Comparison of ENCODE assay signal across 10 cellular contexts in the genomic region with DNA sequence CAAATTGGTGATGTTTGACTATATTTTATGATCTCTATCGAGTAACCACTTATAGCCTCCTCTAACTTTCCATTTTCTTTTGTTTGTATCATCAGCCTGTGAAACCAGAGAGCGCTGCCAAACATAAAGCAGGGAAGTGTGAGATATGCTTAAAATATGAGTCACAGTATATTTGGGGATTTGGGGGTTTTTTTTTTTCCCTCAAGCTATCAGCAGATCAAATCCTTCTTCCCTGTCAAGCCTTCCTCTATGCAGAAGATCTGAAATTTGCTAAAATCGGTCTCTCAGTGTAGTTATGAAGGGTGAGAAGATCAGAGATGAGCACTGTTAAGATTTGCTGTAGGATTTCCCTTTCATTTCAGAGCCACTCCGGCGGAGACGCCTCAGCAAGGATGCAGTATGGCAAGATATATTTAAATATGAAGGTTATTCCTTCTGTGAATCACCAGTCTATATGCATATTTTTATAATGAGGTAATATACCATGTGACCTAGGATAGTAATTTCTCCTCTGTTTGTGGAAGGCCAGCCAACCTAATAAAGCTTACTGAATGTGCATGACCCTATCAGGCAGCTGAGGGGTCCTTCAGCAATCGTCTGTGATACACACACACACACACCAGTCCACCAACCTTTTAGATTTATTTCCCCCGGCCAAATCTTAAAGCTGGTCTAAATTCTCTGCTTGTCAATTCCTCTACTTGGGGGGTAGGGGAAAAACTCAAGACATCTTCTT.
DNase-seq lines count a peak whose midpoint lies in the region; ATAC-seq and TF ChIP-seq lines count a peak whose summit lies in the region.
"Had no signal": no experiment of that assay in that cellular context is flagged by ENCODE, and none has a peak within 500 bp of the region (broad histone marks: within the 10 kb centered on the region; RNA-seq: fewer than 3 reads in every experiment).

No MANE protein-coding gene starts in this region.

- H3K4me2 ChIP-seq in mammary epithelial cell (ENCODE audit: insufficient read depth, low read depth, low read length) = peak overlapping the region; percentile 13

- H3K79me2 ChIP-seq in ACC112 (ENCODE audit: control insufficient read depth, insufficient read depth, low read length, unreplicated experiment) (peaks cover 41% of the 10 kb centered on the region), mammary epithelial cell (ENCODE audit: insufficient read depth, low read length) (no peaks in the 10 kb centered on the region)

- intact Hi-C loops in mammary epithelial cell (cut with micrococcal nuclease) = no loop called here
- intact Hi-C loops in mucosa of descending colon (cut with DNase I, micrococcal nuclease) = no loop called here

- peak; percentile 55 for ATAC-seq in mucosa of descending colon

- CTCF ChIA-PET in mammary epithelial cell (lab: Charles Lee; ENCODE audit: low non-redundant PET) = no interaction called here

- no peaks in the 10 kb centered on the region for H3K9me3 ChIP-seq in mammary epithelial cell (replicated peaks; ENCODE audit: insufficient read depth, low read length)
- H3K9me3 ChIP-seq in mucosa of descending colon = no peaks in the 10 kb centered on the region

- no peak overlapping the region for H3K9ac ChIP-seq in mammary epithelial cell (ENCODE audit: insufficient read depth, low read length)

- H3K27me3 ChIP-seq in ACC112 (ENCODE audit: insufficient read depth, low read length) (no peaks in the 10 kb centered on the region), mammary epithelial cell (ENCODE audit: insufficient read depth, low read length) (no peaks in the 10 kb centered on the region)

- 83% methylated on average over 8 of the region's 8 CpGs for WGBS in mammary epithelial cell (ENCODE audit: low coverage, missing lambda C conversion rate)

- no TSS peak for BruUV-seq in mammary epithelial cell (replicated peaks; lab: Mats Ljungman, UMichigan)

- no peaks in the 10 kb centered on the region for H4K20me1 ChIP-seq in mammary epithelial cell (ENCODE audit: insufficient read depth, low read length)

- in situ Hi-C loops in mammary epithelial cell (cut with MboI; ENCODE audit: low sequenced_read_pairs in 2 of 2) = no loop called here

- H3K4me3 ChIP-seq in ACC112 (ENCODE audit: low read depth, low read length) (peak overlapping the region; percentile 64), mammary epithelial cell (replicated peaks in 1 of 3; ENCODE audit: insufficient read depth in 1 of 3, low read depth in 2 of 3, low read length in 3 of 3) (no peak overlapping the region), mucosa of descending colon (no peak overlapping the region)

- DNase-seq in LHCN-M2 (ENCODE audit: low read depth) (peak; percentile 46), mammary epithelial cell (peak; percentile 53), mucosa of descending colon (no peak), NCI-H187 (lab: John Stamatoyannopoulos, UW) (no peak), NCI-H2196 (lab: John Stamatoyannopoulos, UW; ENCODE audit: unreplicated experiment) (no peak), cerebellar nuclear complex (lab: John Stamatoyannopoulos, UW) (no peak), 8988T (no peak)
- DNase-seq: effector CD4-positive, alpha-beta T cell; Karpas-422 had no signal

- H3K4me1 ChIP-seq in ACC112 (ENCODE audit: control insufficient read depth, insufficient read depth, low read length, unreplicated experiment) = peaks cover 56% of the 10 kb centered on the region
- H3K4me1 ChIP-seq in mammary epithelial cell (ENCODE audit: insufficient read depth, low read length) = peaks cover 23% of the 10 kb centered on the region
- H3K4me1 ChIP-seq in mucosa of descending colon (ENCODE audit: low read depth) = peaks cover 4% of the 10 kb centered on the region

- dilution Hi-C loops in mammary epithelial cell (cut with HindIII; ENCODE audit: low sequenced_read_pairs) = no loop called here

- 0 out of 2 replicates have a peak, but pooled peaks cover 9% of the 10 kb centered on the region for H3K36me3 ChIP-seq in ACC112 (ENCODE audit: insufficient read depth, low read length)
- H3K36me3 ChIP-seq in mammary epithelial cell (ENCODE audit: insufficient read depth, low read length) = no peaks in the 10 kb centered on the region
- no peaks in the 10 kb centered on the region for H3K36me3 ChIP-seq in mucosa of descending colon (ENCODE audit: low read depth)

- TF ChIP-seq CTCF in mammary epithelial cell (conservative IDR thresholded peaks at IDR 0.05 in 1 of 2, IDR thresholded peaks at IDR 0.05 in 1 of 2; ENCODE audit: extremely low read depth in 1 of 2, insufficient read depth in 1 of 2, low read depth in 1 of 2, low read length in 2 of 2) = no peak
- no peak for TF ChIP-seq CTCF in mucosa of descending colon (IDR thresholded peaks at IDR 0.05)

- no peak overlapping the region for H2AFZ ChIP-seq in ACC112 (ENCODE audit: low read length, unreplicated experiment)
- H2AFZ ChIP-seq in mammary epithelial cell (ENCODE audit: low read depth, low read length) = no peak overlapping the region

- H3K27ac ChIP-seq in ACC112 (ENCODE audit: low read depth, low read length) (peak overlapping the region; percentile 94), mammary epithelial cell (ENCODE audit: insufficient read depth, low read depth, low read length) (peak overlapping the region; percentile 16)

Comparison
In these comparisons a context has a peak if more than half of its experiments do, and no peak if none do; other contexts are left out.
1. DNase-seq: peak in LHCN-M2 (single experiment) and mammary epithelial cell (single experiment); none in mucosa of descending colon (0 of 3), NCI-H187 (0 of 2), NCI-H2196 (single experiment), cerebellar nuclear complex (0 of 2) and 8988T (single experiment).